1 cellular context compared by ENCODE assay signal in genomic region chr4:997375-998071, GRCh38.
TF ChIP-seq lines count a peak whose summit lies in the region.

No MANE protein-coding gene starts in this region.

TF ChIP-seq in H1, 55 proteins besides CTCF, POLR2A, EP300 and RAD21:
- TF ChIP-seq SUZ12 (IDR thresholded peaks at IDR 0.05; ENCODE audit: low read length) (peak; percentile 71; the same call in 1 of the 2 replicates), EZH2 (IDR thresholded peaks at IDR 0.05; ENCODE audit: low read depth, low read length, severe bottlenecking) (peak; percentile 45), ZNF274 (IDR thresholded peaks at IDR 0.05; ENCODE audit: borderline replicate concordance, extremely low read depth, low read length) (no peak)
